In the genomic region with DNA sequence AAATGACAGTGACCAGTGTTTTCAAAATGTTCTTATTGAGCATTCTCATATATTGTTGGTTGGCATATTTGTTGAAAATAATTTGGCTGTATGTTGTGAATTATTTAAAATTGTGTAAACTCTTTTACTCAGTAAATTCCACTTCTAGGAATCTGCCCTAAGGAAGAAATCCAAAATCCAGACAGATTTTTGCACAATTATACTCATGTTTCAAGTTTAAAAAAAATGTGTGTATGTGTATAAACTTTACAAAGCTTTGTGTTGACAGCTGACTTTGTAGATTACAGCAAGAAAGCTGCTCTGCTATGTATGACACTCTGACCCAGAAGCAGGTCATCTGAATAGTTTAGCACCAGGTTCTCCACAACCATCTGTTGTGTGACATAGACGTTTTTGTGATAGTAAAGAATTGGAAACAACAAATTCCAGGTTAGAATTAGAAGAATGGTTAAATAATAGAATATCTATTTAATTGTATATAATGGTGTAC, we compare ENCODE assay signal across 15 cellular contexts. TPM values are rescaled to one million over a fixed set of nuclear protein-coding genes. Genes with fewer than 3 reads are reported as not detected.
DNase-seq lines count a peak whose midpoint lies in the region; ATAC-seq and TF ChIP-seq lines count a peak whose summit lies in the region.
"Had no signal": no experiment of that assay in that cellular context is flagged by ENCODE, and none has a peak within 500 bp of the region (broad histone marks: within the 10 kb centered on the region; RNA-seq: fewer than 3 reads in every experiment).

No MANE protein-coding gene starts in this region.

- in situ Hi-C loops in IMR-90 (cut with MboI; ENCODE audit: low sequenced_read_pairs), result no loop called here

- H2AK5ac ChIP-seq in IMR-90 (ENCODE audit: low read depth, low read length), result no peak overlapping the region
- H2AK5ac ChIP-seq in mesenchymal stem cell (ENCODE audit: low read length, severe bottlenecking), result no peak overlapping the region

- no CpG with 5 or more reads among the region's 1 CpG for WGBS in IMR-90 (ENCODE audit: extremely low coverage in 2 of 2, insufficient read length in 1 of 2), 2 experiments
- WGBS in mesenchymal stem cell, result no CpG with 5 or more reads among the region's 1 CpG

- H2AK9ac ChIP-seq in IMR-90 (replicated peaks; ENCODE audit: low read depth, low read length, poor library complexity), result no peak overlapping the region

- no peak overlapping the region for H3K56ac ChIP-seq in IMR-90 (ENCODE audit: extremely low read depth, insufficient read depth, low read length)

- no peaks in the 10 kb centered on the region for H3K9me3 ChIP-seq in IMR-90 (ENCODE audit: control insufficient read depth, insufficient read depth, low read length)
- H3K9me3 ChIP-seq in mesenchymal stem cell (ENCODE audit: control insufficient read depth, low read length), result no peaks in the 10 kb centered on the region
- no peaks in the 10 kb centered on the region for H3K9me3 ChIP-seq in subcutaneous abdominal adipose tissue (ENCODE audit: control insufficient read depth in 5 of 5, low read length in 5 of 5)
- H3K9me3 ChIP-seq: BLaER1, HAP-1 had no signal

- H4K91ac ChIP-seq in IMR-90 (ENCODE audit: insufficient read depth, low read depth, low read length), result no peak overlapping the region
- no peak overlapping the region for H4K91ac ChIP-seq in mesenchymal stem cell (ENCODE audit: low read length)

- no peak overlapping the region; the same call in 2 of the 3 replicates for H2BK15ac ChIP-seq in IMR-90 (ENCODE audit: low read depth, low read length)
- no peak overlapping the region for H2BK15ac ChIP-seq in mesenchymal stem cell (ENCODE audit: low read depth, poor library complexity, severe bottlenecking)

- POLR2A ChIA-PET in IMR-90 (lab: Charles Lee; ENCODE audit: unreplicated experiment), result interaction anchor here (1.1 kb wide), 1 partner anchor 11 kb away, joined by 7 read pairs; no protein-coding TSS in a partner anchor

- H3K36me3 ChIP-seq in IMR-90 (ENCODE audit: control insufficient read depth, insufficient read depth, low read length), result peaks cover 31% of the 10 kb centered on the region
- H3K36me3 ChIP-seq in mesenchymal stem cell (ENCODE audit: control insufficient read depth in 1 of 2, insufficient read depth in 2 of 2, low read depth in 1 of 2, low read length in 2 of 2), result peaks cover 24 to 83% of the 10 kb centered on the region in 2 experiments
- H3K36me3 ChIP-seq in subcutaneous abdominal adipose tissue (ENCODE audit: control insufficient read depth in 5 of 5, insufficient read depth in 5 of 5, low read length in 5 of 5), result peaks cover 28 to 49% (median 34%) of the 10 kb centered on the region in 5 donors

- no TSS peak for BruUV-seq in IMR-90 (replicated peaks; lab: Mats Ljungman, UMichigan)

- TF ChIP-seq RAD21 in IMR-90 (IDR thresholded peaks at IDR 0.05; ENCODE audit: low read length), result no peak

- H4K8ac ChIP-seq in IMR-90 (ENCODE audit: low read depth in 2 of 2, low read length in 2 of 2) (no peak overlapping the region), mesenchymal stem cell (ENCODE audit: low read length) (no peak overlapping the region)

- no peak overlapping the region for H3K18ac ChIP-seq in IMR-90 (ENCODE audit: low read depth, low read length)
- H3K18ac ChIP-seq in mesenchymal stem cell (ENCODE audit: low read depth in 1 of 2, low read length in 2 of 2), result no peak overlapping the region

- no peak overlapping the region for H2BK5ac ChIP-seq in IMR-90 (ENCODE audit: low read depth, low read length, poor library complexity, severe bottlenecking)
- no peak overlapping the region for H2BK5ac ChIP-seq in mesenchymal stem cell (ENCODE audit: low read depth, low read length, poor library complexity, severe bottlenecking)

- ATAC-seq in IMR-90 (ENCODE audit: low read depth), result peak; percentile 64; the same call in 1 of the 2 replicates
- ATAC-seq: GM12878, K562 had no signal

- no peak for TF ChIP-seq POLR2A in IMR-90 (IDR thresholded peaks at IDR 0.05; ENCODE audit: low read depth, low read length)

- TF ChIP-seq CTCF in IMR-90 (conservative IDR thresholded peaks at IDR 0.05; ENCODE audit: low read depth, low read length) (no peak), fibroblast of pulmonary artery (IDR thresholded peaks at IDR 0.05; ENCODE audit: low read length, missing control alignments) (no peak)

- no peak overlapping the region for H3K23ac ChIP-seq in IMR-90 (ENCODE audit: low read depth, low read length)
- H3K23ac ChIP-seq in mesenchymal stem cell (ENCODE audit: low read length in 2 of 2), result no peak overlapping the region

- H4K20me1 ChIP-seq in IMR-90 (ENCODE audit: insufficient read depth, low read length), result no peaks in the 10 kb centered on the region
- H4K20me1 ChIP-seq: BLaER1 had no signal

- H3K4ac ChIP-seq in IMR-90 (ENCODE audit: low read depth, low read length) (no peak overlapping the region), mesenchymal stem cell (ENCODE audit: low read depth in 1 of 2, low read length in 2 of 2) (no peak overlapping the region)

- H2BK12ac ChIP-seq in mesenchymal stem cell (ENCODE audit: low read length in 2 of 2), result no peak overlapping the region

- H3K27ac ChIP-seq in IMR-90 (ENCODE audit: insufficient read depth, low read length), result no peak overlapping the region
- no peak overlapping the region for H3K27ac ChIP-seq in mesenchymal stem cell (ENCODE audit: low read length, poor library complexity, severe bottlenecking)
- H3K27ac ChIP-seq in subcutaneous abdominal adipose tissue (ENCODE audit: low read depth, low read length), result peak overlapping the region; percentile 73
- H3K27ac ChIP-seq: BLaER1 had no signal

- H3K4me3 ChIP-seq in IMR-90 (ENCODE audit: insufficient read depth, low read depth, low read length), result no peak overlapping the region
- H3K4me3 ChIP-seq in fibroblast of pulmonary artery (replicated peaks; ENCODE audit: low read depth, low read length), result no peak overlapping the region
- no peak overlapping the region for H3K4me3 ChIP-seq in mesenchymal stem cell (ENCODE audit: insufficient read depth in 1 of 2, low read depth in 1 of 2, low read length in 2 of 2)
- no peak overlapping the region for H3K4me3 ChIP-seq in subcutaneous abdominal adipose tissue (ENCODE audit: low read depth in 1 of 5, low read length in 5 of 5)
- H3K4me3 ChIP-seq: BLaER1, GM12878, HAP-1, K562 had no signal

- CTCF ChIA-PET in IMR-90 (lab: Yijun Ruan, JAX), result interaction anchor here (1.1 kb wide), 1 partner anchor 82 kb away, joined by 4 read pairs; no protein-coding TSS in a partner anchor

- intact Hi-C loops in IMR-90 (cut with micrococcal nuclease), result loop anchor here (5.0 kb wide), 1 partner anchor 37 kb away; no protein-coding TSS in a partner anchor

- H3K4me1 ChIP-seq in IMR-90 (ENCODE audit: control insufficient read depth, insufficient read depth, low read length) (0 out of 2 replicates have a peak, but pooled peaks cover 2% of the 10 kb centered on the region), mesenchymal stem cell (ENCODE audit: control insufficient read depth, insufficient read depth, low read depth, low read length) (peaks cover 2% of the 10 kb centered on the region), subcutaneous abdominal adipose tissue (ENCODE audit: control insufficient read depth in 5 of 5, insufficient read depth in 5 of 5, low read length in 5 of 5) (peaks cover 0 to 18% (median 0%) of the 10 kb centered on the region in 5 donors)
- H3K4me1 ChIP-seq: BLaER1, HAP-1 had no signal

- peak; percentile 26 for DNase-seq in IMR-90
- peak; percentile 33 for DNase-seq in fibroblast of pulmonary artery (ENCODE audit: low read depth)
- DNase-seq in mesenchymal stem cell, result no peak
- DNase-seq in effector CD8-positive, alpha-beta T cell (lab: John Stamatoyannopoulos, UW), result no peak
- DNase-seq in D341Med (ENCODE audit: low spot score), result no peak
- no peak for DNase-seq in activated CD4-positive, alpha-beta T cell treated with anti-CD3 and anti-CD28 coated beads, Interleukin-2, amount 50 U/mL, for 48 hours
- DNase-seq in RPMI8226, result no peak
- DNase-seq: CD4-positive, alpha-beta memory T cell; DND-41; EL had no signal

- H2AFZ ChIP-seq in IMR-90 (replicated peaks; ENCODE audit: low read length, poor library complexity) (no peak overlapping the region), mesenchymal stem cell (ENCODE audit: low read depth, low read length) (no peak overlapping the region)

- no peak overlapping the region for H2BK20ac ChIP-seq in IMR-90 (ENCODE audit: low read depth, low read length)

- H3K79me1 ChIP-seq in IMR-90 (ENCODE audit: low read depth in 1 of 2, low read length in 2 of 2), result peaks cover 15 to 23% of the 10 kb centered on the region in 2 experiments
- peaks cover 13% of the 10 kb centered on the region for H3K79me1 ChIP-seq in mesenchymal stem cell (replicated peaks; ENCODE audit: low read length, poor library complexity, severe bottlenecking)

- no peak overlapping the region for H4K5ac ChIP-seq in IMR-90 (ENCODE audit: low read depth, low read length)

- no peak overlapping the region for H3K4me2 ChIP-seq in IMR-90 (ENCODE audit: low read depth, low read length)
- no peak overlapping the region for H3K4me2 ChIP-seq in mesenchymal stem cell (ENCODE audit: low read length, poor library complexity, severe bottlenecking)
- H3K4me2 ChIP-seq: BLaER1 had no signal

- H2BK120ac ChIP-seq in IMR-90 (ENCODE audit: low read depth, low read length) (no peak overlapping the region), mesenchymal stem cell (ENCODE audit: low read depth, low read length) (no peak overlapping the region)

- H3K14ac ChIP-seq in IMR-90 (replicated peaks; ENCODE audit: low read depth, low read length) (no peak overlapping the region), mesenchymal stem cell (ENCODE audit: low read length in 2 of 2) (no peak overlapping the region)

- no peak overlapping the region for H3K9ac ChIP-seq in IMR-90 (ENCODE audit: low read depth, low read length)
- peak overlapping the region; percentile 43 for H3K9ac ChIP-seq in mesenchymal stem cell (ENCODE audit: low read length)
- H3K9ac ChIP-seq in subcutaneous abdominal adipose tissue (ENCODE audit: low read length in 5 of 5), result no peak overlapping the region
- H3K9ac ChIP-seq: BLaER1 had no signal

- no peaks in the 10 kb centered on the region for H3K27me3 ChIP-seq in IMR-90 (ENCODE audit: control insufficient read depth, insufficient read depth, low read length)
- no peaks in the 10 kb centered on the region for H3K27me3 ChIP-seq in mesenchymal stem cell (ENCODE audit: control insufficient read depth in 1 of 2, insufficient read depth in 1 of 2, low read length in 2 of 2)
- no peaks in the 10 kb centered on the region for H3K27me3 ChIP-seq in subcutaneous abdominal adipose tissue (ENCODE audit: control insufficient read depth in 5 of 5, insufficient read depth in 4 of 5, low read length in 5 of 5)
- H3K27me3 ChIP-seq: BLaER1 had no signal

- dilution Hi-C loops in IMR-90 (cut with HindIII; ENCODE audit: low sequenced_read_pairs, unreplicated experiment), result loop anchor here (25.0 kb wide), 1 partner anchor 102 kb away; the partner anchor contains the start of gene VPS26A

- no peaks in the 10 kb centered on the region for H3K9me1 ChIP-seq in IMR-90 (ENCODE audit: insufficient read depth, low read length)

RNA-seq across cellular contexts. Expression of gene KIFBP, which starts 21.6 kb away (rescaled TPM):
- 51.3 and 67.2 TPM in 2 replicates for total RNA-seq in IMR-90 (2012; rRNA removed)
- 29.6 and 30.6 TPM in 2 replicates for polyA plus RNA-seq in IMR-90 (2012; rRNA removed)
- 13.5 and 22.6 TPM in 2 replicates for polyA plus RNA-seq in IMR-90 (2012; cell fraction: cytosol; rRNA removed)
- 10.2 and 28.6 TPM in 2 replicates for polyA plus RNA-seq in IMR-90 (2012; cell fraction: nucleus; rRNA removed; ENCODE audit: low replicate concordance)
- 29.5 TPM for polyA plus RNA-seq in mesenchymal stem cell (2013, experiment 1 of 2)
- polyA plus RNA-seq in mesenchymal stem cell (2013, experiment 2 of 2), result 31.7 TPM

RNA-seq across cellular contexts. Expression of gene DDX21, which starts 54.2 kb away (rescaled TPM):
- 73.7 and 109 TPM in 2 replicates for total RNA-seq in IMR-90 (2012; rRNA removed)
- polyA plus RNA-seq in IMR-90 (2012; rRNA removed), result 33.9 and 43.2 TPM in 2 replicates
- 4.3 and 8.3 TPM in 2 replicates for polyA plus RNA-seq in IMR-90 (2012; cell fraction: cytosol; rRNA removed)
- polyA plus RNA-seq in IMR-90 (2012; cell fraction: nucleus; rRNA removed; ENCODE audit: low replicate concordance), result 2.5 and 21.2 TPM in 2 replicates
- 56.6 TPM for polyA plus RNA-seq in mesenchymal stem cell (2013, experiment 1 of 2)
- polyA plus RNA-seq in mesenchymal stem cell (2013, experiment 2 of 2), result 56.2 TPM

Comparison
In these comparisons a context has a peak if more than half of its experiments do, and no peak if none do; other contexts are left out.
1. DNase-seq: peak in IMR-90 (single experiment) and fibroblast of pulmonary artery (single experiment); none in mesenchymal stem cell (single experiment), effector CD8-positive, alpha-beta T cell (single experiment), D341Med (single experiment), activated CD4-positive, alpha-beta T cell treated with anti-CD3 and anti-CD28 coated beads, Interleukin-2, amount 50 U/mL, for 48 hours (0 of 2) and RPMI8226 (single experiment).